ENCODE assay signal across 8 cellular contexts in genomic region chr13:36736119-36736726, GRCh38.
DNase-seq lines count a peak whose midpoint lies in the region; ATAC-seq and TF ChIP-seq lines count a peak whose summit lies in the region.

No MANE protein-coding gene starts in this region.

- no peak for ATAC-seq in activated B cell treated with CpG ODN at 0.5 μM for 24 hours (ENCODE audit: low read depth)
- ATAC-seq in GM21576 (IDR thresholded peaks at IDR 0.05; ENCODE audit: unreplicated experiment), result no peak

- POLR2A ChIA-PET in activated B cell treated with CpG ODN at 0.5 μM for 24 hours (lab: Charles Lee), result no interaction called here

- no peaks in the 10 kb centered on the region for H3K4me1 ChIP-seq in osteoblast (ENCODE audit: insufficient read depth, low read length)

- no peaks in the 10 kb centered on the region for H4K20me1 ChIP-seq in osteoblast (ENCODE audit: insufficient read depth, low read length)

- no peaks in the 10 kb centered on the region for H3K36me3 Mint-ChIP-seq in activated B cell treated with CpG ODN at 0.5 μM for 24 hours (ENCODE audit: low read depth)

- H3K27ac ChIP-seq in osteoblast (ENCODE audit: low read depth, low read length), result no peak overlapping the region

- no peak overlapping the region for H3K27ac Mint-ChIP-seq in activated B cell treated with CpG ODN at 0.5 μM for 24 hours

- H3K4me1 Mint-ChIP-seq in activated B cell treated with CpG ODN at 0.5 μM for 24 hours, result no peaks in the 10 kb centered on the region

- CTCF ChIA-PET in activated B cell treated with CpG ODN at 0.5 μM for 24 hours (lab: Charles Lee), result interaction anchor here (0.6 to 5.3 kb wide), 16 partner anchors 8 to 453 kb away, joined by 3 to 49 read pairs (median 4); partner anchors contain the start of gene SPART

- DNase-seq in A172 (ENCODE audit: low spot score) (peak; percentile 38), GF-D8 (lab: John Stamatoyannopoulos, UW) (peak; percentile 8), NCI-H1694 treated with DMSO at 0.1 percent for 48 hours (lab: John Stamatoyannopoulos, UW) (peak; percentile 24), activated B cell treated with CpG ODN at 0.5 μM for 24 hours (no peak), fibroblast of gingiva (ENCODE audit: low read depth) (peak; percentile 46), osteoblast (ENCODE audit: insufficient read length, low spot score, missing footprints) (peak; percentile 18), UCSD-AML1 (lab: John Stamatoyannopoulos, UW; ENCODE audit: unreplicated experiment) (no peak)

- no peaks in the 10 kb centered on the region for H3K9me3 Mint-ChIP-seq in activated B cell treated with CpG ODN at 0.5 μM for 24 hours

- no peak overlapping the region for H2AFZ ChIP-seq in osteoblast (ENCODE audit: low read length)

- H3K4me3 ChIP-seq in osteoblast (ENCODE audit: insufficient read depth, low read length), result no peak overlapping the region

- H3K27me3 Mint-ChIP-seq in activated B cell treated with CpG ODN at 0.5 μM for 24 hours, result no peaks in the 10 kb centered on the region

- H3K27me3 ChIP-seq in osteoblast (ENCODE audit: insufficient read depth, low read length), result peaks cover 2% of the 10 kb centered on the region

- H3K4me2 ChIP-seq in osteoblast (ENCODE audit: insufficient read depth, low read length), result no peak overlapping the region

- no peaks in the 10 kb centered on the region for H3K9me3 ChIP-seq in osteoblast (ENCODE audit: low read depth, low read length)

- no peak overlapping the region for H3K4me3 Mint-ChIP-seq in activated B cell treated with CpG ODN at 0.5 μM for 24 hours

- TF ChIP-seq CTCF in activated B cell treated with CpG ODN at 0.5 μM for 24 hours (IDR thresholded peaks at IDR 0.05) (peak; percentile 71), osteoblast (IDR thresholded peaks at IDR 0.05; ENCODE audit: extremely low read depth, low read depth, low read length) (peak; percentile 74)

- H3K79me2 ChIP-seq in osteoblast (ENCODE audit: insufficient read depth, low read length), result no peaks in the 10 kb centered on the region

- intact Hi-C loops in activated B cell treated with CpG ODN at 0.5 μM for 24 hours (cut with micrococcal nuclease), result loop anchor here (1.0 to 2.0 kb wide), 5 partner anchors 245 to 453 kb away; partner anchors contain the start of gene SPART

- no peaks in the 10 kb centered on the region for H3K36me3 ChIP-seq in osteoblast (ENCODE audit: insufficient read depth, low read length)

Comparison
In these comparisons a context has a peak if more than half of its experiments do, and no peak if none do; other contexts are left out.
1. DNase-seq: peak in A172 (single experiment), GF-D8 (single experiment), NCI-H1694 treated with DMSO at 0.1 percent for 48 hours (single experiment), fibroblast of gingiva (single experiment) and osteoblast (single experiment); none in activated B cell treated with CpG ODN at 0.5 μM for 24 hours (single experiment) and UCSD-AML1 (single experiment).